Comparison of ENCODE assay signal across 9 cellular contexts in the genomic region with DNA sequence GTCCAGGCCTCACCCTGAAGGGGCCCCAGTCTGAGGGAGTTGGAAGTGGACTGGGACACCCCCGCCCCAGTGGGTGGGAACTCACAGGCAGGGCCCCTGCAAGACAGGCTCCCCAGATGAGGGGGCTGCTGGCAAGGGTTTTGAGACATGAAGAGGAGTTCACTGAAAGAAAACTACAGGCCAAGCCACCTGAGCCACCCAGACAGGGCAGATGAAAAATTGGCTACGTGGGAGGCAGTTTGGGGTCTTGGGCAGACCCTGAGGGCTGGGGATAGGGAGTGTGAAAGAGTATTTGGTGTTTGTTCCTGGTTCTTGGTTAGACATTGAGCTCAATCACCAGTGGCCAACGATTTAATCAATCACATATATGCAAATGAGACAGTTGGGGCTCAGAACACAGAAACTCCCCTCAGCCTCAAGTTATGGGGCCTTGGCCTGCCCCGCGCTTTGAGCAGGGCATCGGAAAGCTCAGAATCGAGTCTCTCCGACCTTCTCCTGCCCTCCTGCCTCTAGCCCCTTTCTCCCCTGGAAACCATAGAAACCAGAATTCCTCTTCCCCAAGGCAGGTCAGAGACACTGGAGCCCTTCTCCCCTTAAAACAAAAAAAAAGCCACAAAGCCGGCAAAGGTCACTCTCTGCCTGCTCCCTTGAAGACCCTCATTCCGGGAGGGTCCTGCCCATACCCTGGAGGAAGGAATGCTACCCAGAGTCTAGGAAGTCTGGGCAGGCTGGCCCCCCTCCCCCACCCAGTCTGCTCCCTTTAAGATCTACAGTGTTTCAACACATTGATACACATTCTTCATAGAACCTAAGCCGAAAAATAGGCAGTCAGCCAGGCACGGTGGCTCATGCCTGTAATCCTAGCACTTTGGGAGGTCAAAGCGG. TPM values are rescaled to one million over a fixed set of nuclear protein-coding genes. Genes with fewer than 3 reads are reported as not detected.
DNase-seq lines count a peak whose midpoint lies in the region; ATAC-seq, FAIRE-seq and TF ChIP-seq lines count a peak whose summit lies in the region.
"Had no signal": no experiment of that assay in that cellular context is flagged by ENCODE, and none has a peak within 500 bp of the region (broad histone marks: within the 10 kb centered on the region; RNA-seq: fewer than 3 reads in every experiment).

No MANE protein-coding gene starts in this region.

- peak overlapping the region; percentile 93 for H3K27ac Mint-ChIP-seq in endodermal cell
- H3K27ac Mint-ChIP-seq: activated CD4-positive, alpha-beta T cell treated with anti-CD3 and anti-CD28 coated beads for 36 hours had no signal

- intact Hi-C loops in pancreas (cut with DNase I) = no loop called here

- peaks cover 3% of the 10 kb centered on the region for H3K27me3 Mint-ChIP-seq in endodermal cell (ENCODE audit: insufficient read depth)
- H3K27me3 Mint-ChIP-seq: activated CD4-positive, alpha-beta T cell treated with anti-CD3 and anti-CD28 coated beads for 36 hours had no signal

- ATAC-seq in pancreas = no peak
- ATAC-seq in GM19452 (IDR thresholded peaks at IDR 0.05; ENCODE audit: unreplicated experiment) = no peak
- ATAC-seq in GM18498 (IDR thresholded peaks at IDR 0.05; ENCODE audit: unreplicated experiment) = no peak
- ATAC-seq: activated CD4-positive, alpha-beta T cell treated with anti-CD3 and anti-CD28 coated beads for 36 hours had no signal

- H3K4me1 ChIP-seq in endodermal cell (ENCODE audit: control insufficient read depth, insufficient read depth, low read length) (peaks cover 15% of the 10 kb centered on the region), pancreas (peaks cover 0 to 11% (median 0%) of the 10 kb centered on the region in 3 donors)

- TF ChIP-seq CTCF in endodermal cell (conservative IDR thresholded peaks at IDR 0.05) = peak; percentile 55
- TF ChIP-seq CTCF in pancreas (IDR thresholded peaks at IDR 0.05) = no peak

- peak; percentile 68 for DNase-seq in EH (ENCODE audit: low read depth)
- peak; percentile 82 for DNase-seq in NCI-H82 treated with DMSO at 0.1 percent for 48 hours (lab: John Stamatoyannopoulos, UW; ENCODE audit: unreplicated experiment)
- DNase-seq in endodermal cell = peak; percentile 58
- DNase-seq in pancreas = peak in 1 of 6 donors; percentile 63
- DNase-seq in CD1c-positive myeloid dendritic cell (ENCODE audit: extremely low spot score) = no peak
- DNase-seq in HuH-7.5 (ENCODE audit: low spot score) = no peak
- DNase-seq: activated CD4-positive, alpha-beta T cell treated with anti-CD3 and anti-CD28 coated beads for 36 hours had no signal

- FAIRE-seq in pancreas (lab: Jason Lieb, UNC) = no peak

- H3K36me3 ChIP-seq in endodermal cell (ENCODE audit: control insufficient read depth, insufficient read depth, low read length) (peaks cover 3% of the 10 kb centered on the region), pancreas (peaks cover 0 to 4% (median 2%) of the 10 kb centered on the region in 3 donors)

- H3K4me1 Mint-ChIP-seq in endodermal cell = peaks cover 13% of the 10 kb centered on the region

- H3K9ac ChIP-seq in endodermal cell (ENCODE audit: extremely low read depth, low read length, poor library complexity, severe bottlenecking) = peak overlapping the region; percentile 67

- H3K36me3 Mint-ChIP-seq in endodermal cell (ENCODE audit: low read depth) = peaks cover 14% of the 10 kb centered on the region

- H3K9me3 Mint-ChIP-seq in endodermal cell = peaks cover 3% of the 10 kb centered on the region

- H3K4me3 Mint-ChIP-seq in endodermal cell = peak overlapping the region; percentile 63
- H3K4me3 Mint-ChIP-seq: activated CD4-positive, alpha-beta T cell treated with anti-CD3 and anti-CD28 coated beads for 36 hours had no signal

- H3K27me3 ChIP-seq in endodermal cell (ENCODE audit: control insufficient read depth, insufficient read depth, low read length, poor library complexity, severe bottlenecking) (no peaks in the 10 kb centered on the region), pancreas (no peaks in the 10 kb centered on the region)

- H3K27ac ChIP-seq in endodermal cell (ENCODE audit: low read depth, low read length) (peak overlapping the region; percentile 92), pancreas (peak overlapping the region; percentile 70 to 83 (median 78))

- H3K9me3 ChIP-seq in endodermal cell (ENCODE audit: control insufficient read depth, low read length) (no peaks in the 10 kb centered on the region), pancreas (no peaks in the 10 kb centered on the region)

- WGBS in endodermal cell (ENCODE audit: insufficient coverage in 1 of 2, insufficient read length in 1 of 2), 2 experiments = 49 to 60% methylated on average over 11 to 13 of the region's 13 CpGs
- 61 to 67% methylated on average over 13 of the region's 13 CpGs for WGBS in pancreas, 2 donors

- H3K4me3 ChIP-seq in endodermal cell (ENCODE audit: low read length) = peak overlapping the region; percentile 34
- peak overlapping the region in 1 of 4 donors; percentile 44 for H3K4me3 ChIP-seq in pancreas

RNA-seq across cellular contexts. Expression of a gene that starts 1.3 kb away (rescaled TPM):
- total RNA-seq in endodermal cell = 100 to 1,000 TPM; 156 to 212 TPM
- polyA plus RNA-seq in endodermal cell (2013, experiment 1 of 2) = 502 TPM
- 458 TPM for polyA plus RNA-seq in endodermal cell (2013, experiment 2 of 2)
- total RNA-seq in pancreas = 10 to 100 TPM; 26.1 to 58.4 (median 44.7) TPM
- 100 to 1,000 TPM; 187 to 309 TPM for polyA plus RNA-seq in pancreas

RNA-seq across cellular contexts. Expression of a gene that starts 20.1 kb away (rescaled TPM):
- 10 to 100 TPM; 35.9 to 43.5 TPM for total RNA-seq in endodermal cell
- polyA plus RNA-seq in endodermal cell (2013, experiment 1 of 2) = 154 TPM
- 157 TPM for polyA plus RNA-seq in endodermal cell (2013, experiment 2 of 2)
- 10 to 100 TPM; 20.5 to 33.8 (median 23.7) TPM for total RNA-seq in pancreas
- 100 to 1,000 TPM in 1 of 2 donors, 10 to 100 TPM in 1; 77.5 to 116 TPM for polyA plus RNA-seq in pancreas

RNA-seq across cellular contexts. Expression of a gene that starts 41.8 kb away (rescaled TPM):
- total RNA-seq in endodermal cell (not detected), pancreas (1 to 10 TPM in 3 of 6 donors, under 1 TPM in 3; 0.14 to 6.1 (median 1.2) TPM)
- 0.21 TPM for polyA plus RNA-seq in endodermal cell (2013, experiment 1 of 2)
- 0.21 TPM for polyA plus RNA-seq in endodermal cell (2013, experiment 2 of 2)
- polyA plus RNA-seq in pancreas = 1 to 10 TPM in 1 of 2 donors, under 1 TPM in 1; 0.85 to 1.0 TPM
- total RNA-seq: activated CD4-positive, alpha-beta T cell treated with anti-CD3 and anti-CD28 coated beads for 36 hours had no signal

RNA-seq across cellular contexts. Expression of a gene that starts 53.3 kb away (rescaled TPM):
- total RNA-seq in endodermal cell (1 to 10 TPM in 1 of 2 donors, under 1 TPM in 1; 0.90 to 2.2 TPM), pancreas (100 to 1,000 TPM in 2 of 6 donors, 10 to 100 TPM in 4; 33.3 to 277 (median 43.5) TPM)
- polyA plus RNA-seq in endodermal cell (2013, experiment 1 of 2) = 15.5 TPM
- 18.2 TPM for polyA plus RNA-seq in endodermal cell (2013, experiment 2 of 2)
- 10 to 100 TPM; 28.1 to 57.7 TPM for polyA plus RNA-seq in pancreas
- total RNA-seq: activated CD4-positive, alpha-beta T cell treated with anti-CD3 and anti-CD28 coated beads for 36 hours had no signal

Comparison
In these comparisons a context has a peak if more than half of its experiments do, and no peak if none do; other contexts are left out.
1. DNase-seq: peak in EH (single experiment), NCI-H82 treated with DMSO at 0.1 percent for 48 hours (single experiment) and endodermal cell (single experiment); none in CD1c-positive myeloid dendritic cell (single experiment) and HuH-7.5 (single experiment).